16 cellular contexts compared by ENCODE assay signal in genomic region chr2:137091704-137092103, GRCh38.
"Had no signal": no experiment of that assay in that cellular context is flagged by ENCODE, and none has a peak within 500 bp of the region (broad histone marks: within the 10 kb centered on the region; RNA-seq: fewer than 3 reads in every experiment).

No MANE protein-coding gene starts in this region.

- H3K4me2 ChIP-seq: neural progenitor cell had no signal

- H2AFZ ChIP-seq: neural progenitor cell had no signal

- H3K4me3 ChIP-seq: heart right ventricle, mucosa of descending colon, neural progenitor cell, suprapubic skin had no signal

- H3K27me3 ChIP-seq: heart right ventricle, neural progenitor cell, suprapubic skin had no signal

- H3K9me3 ChIP-seq: mucosa of descending colon, suprapubic skin had no signal

- H3K4me1 ChIP-seq: heart right ventricle, neural progenitor cell, suprapubic skin had no signal

- DNase-seq: activated CD4-positive, alpha-beta T cell treated with anti-CD3 and anti-CD28 coated beads, Interleukin-2, amount 10 ng/mL, durations not matched to agents 24 days and 14 days; activated CD8-positive, alpha-beta memory T cell treated with anti-CD3 and anti-CD28 coated beads, Interleukin-2, amount 50 U/mL, for 4 hours; activated CD8-positive, alpha-beta T cell treated with anti-CD3 and anti-CD28 coated beads, Interleukin-2, amount 10 ng/mL, durations not matched to agents 7 days and 5 days; activated effector memory CD4-positive, alpha-beta T cell treated with Interleukin-2 at 50 U/mL for 16 hours; activated naive CD4-positive, alpha-beta T cell treated with anti-CD3 and anti-CD28 coated beads, Interleukin-2, amount 10 ng/mL, durations not matched to agents 7 days and 5 days; activated naive CD8-positive, alpha-beta T cell treated with anti-CD3 and anti-CD28 coated beads, Interleukin-2, amount 50 U/mL, for 24 hours; activated T-cell treated with anti-CD3 and anti-CD28 coated beads, Interleukin-2, amount 50 U/mL, for 48 hours; anterior cingulate cortex; cortex of kidney; heart right ventricle; mucosa of descending colon; naive thymus-derived CD4-positive, alpha-beta T cell; T1000; trophoblast cell had no signal

- H3K9ac ChIP-seq: neural progenitor cell had no signal

- H3K27ac ChIP-seq: heart right ventricle, neural progenitor cell, suprapubic skin had no signal

- H3K36me3 ChIP-seq: heart right ventricle, neural progenitor cell, suprapubic skin had no signal
